In the genomic region with DNA sequence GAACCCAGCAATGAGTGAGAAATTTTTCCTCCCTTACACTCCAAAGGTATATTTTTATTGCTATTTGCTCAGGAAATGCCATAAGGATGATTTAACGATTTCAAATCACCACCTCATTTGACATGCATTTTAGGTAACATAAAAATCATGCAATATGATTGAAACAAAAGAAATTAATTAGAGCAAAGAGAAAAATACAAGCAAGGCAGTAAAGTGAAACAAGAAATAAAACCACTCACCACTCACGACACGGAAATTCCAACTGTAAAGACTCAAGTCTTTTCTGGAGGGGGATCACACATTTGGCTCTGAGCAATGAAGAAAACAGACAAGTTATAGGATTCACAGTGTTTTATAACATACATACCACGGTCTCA, we compare ENCODE assay signal across 14 cellular contexts.
DNase-seq lines count a peak whose midpoint lies in the region; ATAC-seq and TF ChIP-seq lines count a peak whose summit lies in the region.
"Had no signal": no experiment of that assay in that cellular context is flagged by ENCODE, and none has a peak within 500 bp of the region (broad histone marks: within the 10 kb centered on the region; RNA-seq: fewer than 3 reads in every experiment).

No MANE protein-coding gene starts in this region.

- TF ChIP-seq CTCF in Panc1 (IDR thresholded peaks at IDR 0.05) (no peak), psoas muscle (IDR thresholded peaks at IDR 0.05) (no peak)

- CTCF ChIA-PET in Panc1 (lab: Charles Lee): no interaction called here

- H3K36me3 ChIP-seq in Panc1 (ENCODE audit: control insufficient read depth, insufficient read depth, low read length): no peaks in the 10 kb centered on the region
- H3K36me3 ChIP-seq in psoas muscle (ENCODE audit: insufficient read depth in 1 of 2, low read depth in 1 of 2): no peaks in the 10 kb centered on the region

- WGBS in psoas muscle, 3 donors: 56 to 57% (median 56%) methylated on average over 4 of the region's 4 CpGs

- H3K4me3 ChIP-seq in Panc1 (ENCODE audit: low read depth in 2 of 2, low read length in 2 of 2): no peak overlapping the region; a peak in 1 of 4 replicates
- H3K4me3 ChIP-seq in psoas muscle: no peak overlapping the region

- POLR2A ChIA-PET in Panc1 (lab: Charles Lee): interaction anchor here (0.9 to 1.1 kb wide), 2 partner anchors 10 to 87 kb away, joined by 4 to 7 read pairs; partner anchors contain the start of gene ARHGAP29

- no peak for ATAC-seq in Panc1
- no peak for ATAC-seq in psoas muscle
- no peak for ATAC-seq in HG02840 (IDR thresholded peaks at IDR 0.05; ENCODE audit: low FRiP score, unreplicated experiment)
- ATAC-seq in activated CD4-positive, CD25-positive, alpha-beta regulatory T cell treated with anti-CD3 and anti-CD28 coated beads, Interleukin-2, amount 50 U/mL, for 24 hours: no peak
- ATAC-seq in HG03175 (IDR thresholded peaks at IDR 0.05; ENCODE audit: unreplicated experiment): no peak
- ATAC-seq: effector memory CD8-positive, alpha-beta T cell had no signal

- BruUV-seq in Panc1 (replicated peaks; lab: Mats Ljungman, UMichigan): no TSS peak

- intact Hi-C loops in Panc1 (cut with micrococcal nuclease; ENCODE audit: unreplicated experiment) (no loop called here), psoas muscle (cut with DNase I) (loop anchor here in 1 of 2 donors (2.0 kb wide), 1 partner anchor 79 kb away; no protein-coding TSS in a partner anchor)

- H3K4me1 ChIP-seq in Panc1 (ENCODE audit: control insufficient read depth, insufficient read depth, low read length): peaks cover 92% of the 10 kb centered on the region
- H3K4me1 ChIP-seq in psoas muscle: peaks cover 35% of the 10 kb centered on the region

- in situ Hi-C loops in Panc1 (cut with HindIII; ENCODE audit: low pct_unique_long_range_greater_than_20kb, low sequenced_read_pairs): no loop called here

- H3K9me3 ChIP-seq in Panc1 (ENCODE audit: control insufficient read depth, insufficient read depth, low read depth, low read length) (no peaks in the 10 kb centered on the region), psoas muscle (no peaks in the 10 kb centered on the region)

- peak overlapping the region; percentile 100 for H3K27ac ChIP-seq in Panc1 (ENCODE audit: low read length)
- peak overlapping the region; percentile 100 for H3K27ac ChIP-seq in epithelial cell of prostate
- H3K27ac ChIP-seq in psoas muscle: peak overlapping the region; percentile 65

- H3K27me3 ChIP-seq in Panc1 (ENCODE audit: control insufficient read depth, insufficient read depth, low read length) (no peaks in the 10 kb centered on the region), psoas muscle (ENCODE audit: insufficient read depth in 3 of 3, low read length in 2 of 3) (no peaks in the 10 kb centered on the region)

- DNase-seq in EL (peak; percentile 82), Panc1 (ENCODE audit: low read depth, low spot score) (peak; percentile 84), epithelial cell of prostate (ENCODE audit: low read depth, low spot score) (no peak), psoas muscle (no peak), NCI-H128 (lab: John Stamatoyannopoulos, UW; ENCODE audit: unreplicated experiment) (no peak)
- DNase-seq: activated T-cell treated with anti-CD3 and anti-CD28 coated beads, Interleukin-2, amount 50 U/mL, for 1 hour; CD8-positive, alpha-beta memory T cell; effector memory CD8-positive, alpha-beta T cell; SHP77; stimulated activated CD4-positive, alpha-beta T cell treated with anti-CD3 and anti-CD28 coated beads, Interleukin-4, amount 100 ng/mL, for 24 hours; stimulated activated naive CD4-positive, alpha-beta T cell treated with Interleukin-2 at 50 U/mL for 16 hours had no signal

Comparison
In these comparisons a context has a peak if more than half of its experiments do, and no peak if none do; other contexts are left out.
1. DNase-seq: peak in EL (single experiment) and Panc1 (single experiment); none in epithelial cell of prostate (single experiment), psoas muscle (0 of 2) and NCI-H128 (single experiment).
2. Peak in every context shown above with its lines, with median percentiles within 50 percentile points of each other: H3K27ac ChIP-seq.